ENCODE assay signal across 24 cellular contexts in the genomic region with DNA sequence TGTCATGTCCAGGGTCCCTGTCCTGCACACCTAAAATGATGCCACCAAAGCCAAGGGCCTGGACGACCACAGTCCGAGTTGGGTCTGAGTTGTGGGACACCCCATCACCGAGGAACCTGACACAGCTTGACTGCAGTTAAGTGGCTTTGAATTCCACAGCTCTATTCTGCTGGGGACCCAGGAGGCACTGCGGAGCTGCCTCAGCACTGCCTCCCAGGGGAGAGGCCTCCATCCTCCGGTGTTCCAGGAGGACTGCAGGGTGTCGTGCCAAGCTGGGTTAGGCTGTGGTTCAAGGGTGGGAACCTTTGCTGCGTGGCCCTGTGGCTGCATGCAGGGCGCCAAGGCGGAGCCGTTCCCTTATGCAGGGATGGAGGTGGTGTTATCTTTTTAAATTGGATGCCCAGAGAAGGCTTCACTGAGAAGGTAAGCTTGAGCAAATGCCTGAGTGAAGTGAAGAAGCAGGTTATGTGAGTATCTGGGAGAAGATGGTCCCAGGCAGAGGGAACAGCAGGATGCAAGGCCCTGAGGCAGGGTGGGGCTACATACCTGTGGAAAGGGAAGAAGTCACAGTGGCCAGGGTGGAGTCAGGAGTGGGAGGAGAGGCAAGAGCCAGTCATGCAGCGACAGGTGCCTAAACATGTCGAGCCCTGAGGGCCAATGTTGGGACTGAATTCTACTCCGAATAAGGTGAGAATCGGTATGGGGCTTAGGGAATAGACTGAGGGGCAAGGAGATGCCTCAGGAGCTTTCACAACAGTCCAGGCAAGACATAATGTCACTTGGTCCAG.
DNase-seq lines count a peak whose midpoint lies in the region; ATAC-seq, FAIRE-seq and TF ChIP-seq lines count a peak whose summit lies in the region.
"Had no signal": no experiment of that assay in that cellular context is flagged by ENCODE, and none has a peak within 500 bp of the region (broad histone marks: within the 10 kb centered on the region; RNA-seq: fewer than 3 reads in every experiment).

No MANE protein-coding gene starts in this region.

- H3K27me3 ChIP-seq in RWPE2 (ENCODE audit: insufficient read depth, poor library complexity, severe bottlenecking) (no peaks in the 10 kb centered on the region), spleen (replicated peaks in 1 of 7) (peaks cover 0 to 33% (median 0%) of the 10 kb centered on the region in 7 donors)

- no peaks in the 10 kb centered on the region for H3K36me3 Mint-ChIP-seq in glutamatergic neuron (ENCODE audit: unreplicated experiment)
- H3K36me3 Mint-ChIP-seq: activated naive CD4-positive, alpha-beta T cell treated with anti-CD3 and anti-CD28 coated beads, Interleukin-2, amount 50 U/mL, for 72 hours; CD8-positive, alpha-beta memory T cell; naive thymus-derived CD8-positive, alpha-beta T cell; stimulated activated memory B cell treated with anti-CD40 and anti-IgM and Interleukin-4, amounts not matched to agents 10 μg/mL and 1 μg/mL and 100 μg/mL, for 72 hours had no signal

- H3K9me3 ChIP-seq in RWPE2 (ENCODE audit: severe bottlenecking) (no peaks in the 10 kb centered on the region), kidney (ENCODE audit: control insufficient read depth in 1 of 2, low read length in 2 of 2) (no peaks in the 10 kb centered on the region), spleen (no peaks in the 10 kb centered on the region)

- no peak for TF ChIP-seq CTCF in RWPE2 (IDR thresholded peaks at IDR 0.05; ENCODE audit: poor library complexity, severe bottlenecking)
- TF ChIP-seq CTCF in kidney (IDR thresholded peaks at IDR 0.05; ENCODE audit: borderline replicate concordance, extremely low read depth, insufficient read depth), result no peak
- no peak for TF ChIP-seq CTCF in spleen (IDR thresholded peaks at IDR 0.05 in 8 of 11, conservative IDR thresholded peaks at IDR 0.05 in 3 of 11)
- no peak for TF ChIP-seq CTCF in glutamatergic neuron (IDR thresholded peaks at IDR 0.05; ENCODE audit: partially characterized antibody, unreplicated experiment)

- H3K4me3 ChIP-seq in RWPE2 (ENCODE audit: severe bottlenecking) (no peak overlapping the region), kidney (ENCODE audit: low read length in 2 of 2) (no peak overlapping the region), spleen (no peak overlapping the region)

- peaks cover 7% of the 10 kb centered on the region for H3K27me3 Mint-ChIP-seq in glutamatergic neuron (ENCODE audit: unreplicated experiment)

- no peak for FAIRE-seq in kidney (lab: Jason Lieb, UNC)
- FAIRE-seq: astrocyte had no signal

- no peak overlapping the region for H3K27ac Mint-ChIP-seq in glutamatergic neuron (ENCODE audit: unreplicated experiment)
- H3K27ac Mint-ChIP-seq: activated naive CD4-positive, alpha-beta T cell treated with anti-CD3 and anti-CD28 coated beads, Interleukin-2, amount 50 U/mL, for 72 hours; activated T-cell treated with anti-CD3 and anti-CD28 coated beads, Interleukin-2, amount 50 U/mL, for 72 hours; CD8-positive, alpha-beta memory T cell; stimulated activated memory B cell treated with anti-CD40 and anti-IgM and Interleukin-4, amounts not matched to agents 10 μg/mL and 1 μg/mL and 100 μg/mL, for 72 hours had no signal

- H3K27ac ChIP-seq in RWPE2 (ENCODE audit: poor library complexity, severe bottlenecking) (no peak overlapping the region), kidney (ENCODE audit: low read depth in 2 of 2, low read length in 2 of 2) (no peak overlapping the region), spleen (no peak overlapping the region)

- peak; percentile 8 for DNase-seq in activated CD4-positive, CD25-positive, alpha-beta regulatory T cell treated with anti-CD3 and anti-CD28 coated beads, Interleukin-2, amount 50 U/mL, for 72 hours
- DNase-seq in RWPE2 (ENCODE audit: low spot score), result peak; percentile 37
- DNase-seq in kidney, result peak; percentile 58
- DNase-seq in spleen, result peak; percentile 61
- DNase-seq in inferior parietal cortex (ENCODE audit: extremely low spot score), result no peak
- no peak for DNase-seq in glutamatergic neuron
- no peak for DNase-seq in stimulated activated CD4-positive, alpha-beta T cell treated with anti-CD3 and anti-CD28 coated beads, Interleukin-2, amount 100 ng/mL, for 48 hours
- DNase-seq: 8988T; activated CD4-positive, alpha-beta T cell treated with anti-CD3 and anti-CD28 coated beads for 1 hour; activated T-cell treated with anti-CD3 and anti-CD28 coated beads, Interleukin-2, amount 50 U/mL, for 72 hours; CD8-positive, alpha-beta memory T cell; cerebellar nuclear complex; DMS53; effector CD8-positive, alpha-beta T cell; GDM1; naive thymus-derived CD8-positive, alpha-beta T cell; NCI-H1417; NCI-H2081 treated with DMSO at 0.1 percent for 48 hours; NCI-H446 treated with DMSO at 0.1 percent for 48 hours had no signal

- no peaks in the 10 kb centered on the region for H3K4me1 ChIP-seq in RWPE2 (ENCODE audit: insufficient read depth, poor library complexity, severe bottlenecking)
- no peaks in the 10 kb centered on the region for H3K4me1 ChIP-seq in kidney (ENCODE audit: control insufficient read depth in 1 of 2, insufficient read depth in 1 of 2, low read depth in 1 of 2, low read length in 2 of 2)
- no peaks in the 10 kb centered on the region for H3K4me1 ChIP-seq in spleen

- peaks cover 3% of the 10 kb centered on the region for H3K9me3 Mint-ChIP-seq in glutamatergic neuron (ENCODE audit: unreplicated experiment)
- H3K9me3 Mint-ChIP-seq: activated naive CD4-positive, alpha-beta T cell treated with anti-CD3 and anti-CD28 coated beads, Interleukin-2, amount 50 U/mL, for 72 hours; activated T-cell treated with anti-CD3 and anti-CD28 coated beads, Interleukin-2, amount 50 U/mL, for 72 hours; naive thymus-derived CD8-positive, alpha-beta T cell; stimulated activated memory B cell treated with anti-CD40 and anti-IgM and Interleukin-4, amounts not matched to agents 10 μg/mL and 1 μg/mL and 100 μg/mL, for 72 hours had no signal

- H3K4me1 Mint-ChIP-seq in glutamatergic neuron (ENCODE audit: low read depth, unreplicated experiment), result peaks cover 11% of the 10 kb centered on the region
- H3K4me1 Mint-ChIP-seq: CD8-positive, alpha-beta memory T cell; naive thymus-derived CD8-positive, alpha-beta T cell; stimulated activated memory B cell treated with anti-CD40 and anti-IgM and Interleukin-4, amounts not matched to agents 10 μg/mL and 1 μg/mL and 100 μg/mL, for 72 hours had no signal

- no peak for ATAC-seq in activated CD4-positive, CD25-positive, alpha-beta regulatory T cell treated with anti-CD3 and anti-CD28 coated beads, Interleukin-2, amount 50 U/mL, for 24 hours
- ATAC-seq in RWPE2 (ENCODE audit: low read depth), result no peak
- ATAC-seq: activated naive CD4-positive, alpha-beta T cell treated with anti-CD3 and anti-CD28 coated beads, Interleukin-2, amount 50 U/mL, for 72 hours; activated T-cell treated with anti-CD3 and anti-CD28 coated beads, Interleukin-2, amount 50 U/mL, for 72 hours; left colon; naive thymus-derived CD8-positive, alpha-beta T cell; stimulated activated memory B cell treated with anti-CD40 and anti-IgM and Interleukin-4, amounts not matched to agents 10 μg/mL and 1 μg/mL and 100 μg/mL, for 72 hours had no signal

- H3K36me3 ChIP-seq in RWPE2 (ENCODE audit: low read depth), result no peaks in the 10 kb centered on the region
- H3K36me3 ChIP-seq in kidney (ENCODE audit: control insufficient read depth in 1 of 2, insufficient read depth in 2 of 2, low read length in 2 of 2), result no peaks in the 10 kb centered on the region
- no peaks in the 10 kb centered on the region for H3K36me3 ChIP-seq in spleen

- intact Hi-C loops in kidney (cut with DNase I) (no loop called here), spleen (cut with DNase I; ENCODE audit: low total_unique reads) (no loop called here)

- H3K9ac ChIP-seq in kidney (ENCODE audit: low read length in 2 of 2), result no peak overlapping the region

- WGBS in spleen, 5 donors, result 75 to 90% (median 85%) methylated on average over 14 of the region's 14 CpGs

- H3K4me3 Mint-ChIP-seq in glutamatergic neuron (ENCODE audit: unreplicated experiment), result no peak overlapping the region
- H3K4me3 Mint-ChIP-seq: activated T-cell treated with anti-CD3 and anti-CD28 coated beads, Interleukin-2, amount 50 U/mL, for 72 hours; CD8-positive, alpha-beta memory T cell; naive thymus-derived CD8-positive, alpha-beta T cell; stimulated activated memory B cell treated with anti-CD40 and anti-IgM and Interleukin-4, amounts not matched to agents 10 μg/mL and 1 μg/mL and 100 μg/mL, for 72 hours had no signal

- TF ChIP-seq POLR2A in spleen (IDR thresholded peaks at IDR 0.05), result no peak

Comparison
In these comparisons a context has a peak if more than half of its experiments do, and no peak if none do; other contexts are left out.
1. DNase-seq: peak in activated CD4-positive, CD25-positive, alpha-beta regulatory T cell treated with anti-CD3 and anti-CD28 coated beads, Interleukin-2, amount 50 U/mL, for 72 hours (single experiment), RWPE2 (single experiment), kidney (single experiment) and spleen (single experiment); none in inferior parietal cortex (single experiment), glutamatergic neuron (single experiment) and stimulated activated CD4-positive, alpha-beta T cell treated with anti-CD3 and anti-CD28 coated beads, Interleukin-2, amount 100 ng/mL, for 48 hours (0 of 2).